ENCODE assay signal across 8 cellular contexts in genomic region chr6:157823001-157823522, GRCh38. TPM values are rescaled to one million over a fixed set of nuclear protein-coding genes. Genes with fewer than 3 reads are reported as not detected.
DNase-seq lines count a peak whose midpoint lies in the region; ATAC-seq and TF ChIP-seq lines count a peak whose summit lies in the region.

TSS of gene SNX9 (plus strand) at chr6:157823246. CDS start at chr6:157823435, 189 bp downstream.

- H3K9me3 Mint-ChIP-seq in activated CD8-positive, alpha-beta memory T cell treated with anti-CD3 and anti-CD28 coated beads, Interleukin-2, amount 10 ng/mL, durations not matched to agents 7 days and 5 days (ENCODE audit: low read depth) = no peaks in the 10 kb centered on the region
- peaks cover 5% of the 10 kb centered on the region for H3K9me3 Mint-ChIP-seq in endodermal cell

- peaks cover 9% of the 10 kb centered on the region for H3K36me3 Mint-ChIP-seq in activated CD8-positive, alpha-beta memory T cell treated with anti-CD3 and anti-CD28 coated beads, Interleukin-2, amount 10 ng/mL, durations not matched to agents 7 days and 5 days
- peaks cover 2% of the 10 kb centered on the region for H3K36me3 Mint-ChIP-seq in endodermal cell (ENCODE audit: low read depth)

- peak within 1 kb of the TSS; percentile 93 for H3K4me3 Mint-ChIP-seq in activated CD8-positive, alpha-beta memory T cell treated with anti-CD3 and anti-CD28 coated beads, Interleukin-2, amount 10 ng/mL, durations not matched to agents 7 days and 5 days
- peak within 1 kb of the TSS; percentile 94 for H3K4me3 Mint-ChIP-seq in endodermal cell

- H3K9me3 ChIP-seq in endodermal cell (ENCODE audit: control insufficient read depth, low read length) = no peaks in the 10 kb centered on the region

- peak; percentile 77 for DNase-seq in AG08395 (ENCODE audit: low spot score)
- peak; percentile 84 for DNase-seq in NCI-H82 (lab: John Stamatoyannopoulos, UW)
- DNase-seq in activated CD8-positive, alpha-beta memory T cell treated with anti-CD3 and anti-CD28 coated beads, Interleukin-2, amount 10 ng/mL, durations not matched to agents 7 days and 5 days = peak; percentile 69
- DNase-seq in endodermal cell = peak; percentile 88
- peak; percentile 93 for DNase-seq in mesenteric fat pad (ENCODE audit: low spot score)
- peak; percentile 26 to 39 for DNase-seq in stimulated activated CD8-positive, alpha-beta memory T cell treated with anti-CD3 and anti-CD28 coated beads, Interleukin-2, amount 100 ng/mL, for 1 hour (ENCODE audit: low read depth in 2 of 2)

- TF ChIP-seq CTCF in endodermal cell (conservative IDR thresholded peaks at IDR 0.05) = no peak

- no peaks in the 10 kb centered on the region for H3K4me1 ChIP-seq in endodermal cell (ENCODE audit: control insufficient read depth, insufficient read depth, low read length)

- peak within 1 kb of the TSS; percentile 57 for H3K27ac ChIP-seq in endodermal cell (ENCODE audit: low read depth, low read length)

- no peaks in the 10 kb centered on the region for H3K36me3 ChIP-seq in endodermal cell (ENCODE audit: control insufficient read depth, insufficient read depth, low read length)

- H3K27me3 Mint-ChIP-seq in activated CD8-positive, alpha-beta memory T cell treated with anti-CD3 and anti-CD28 coated beads, Interleukin-2, amount 10 ng/mL, durations not matched to agents 7 days and 5 days = peaks cover 35% of the 10 kb centered on the region
- no peaks in the 10 kb centered on the region for H3K27me3 Mint-ChIP-seq in endodermal cell (ENCODE audit: insufficient read depth)

- H3K9ac ChIP-seq in endodermal cell (ENCODE audit: extremely low read depth, low read length, poor library complexity, severe bottlenecking) = peak within 1 kb of the TSS; percentile 80

- CTCF ChIA-PET in activated CD8-positive, alpha-beta memory T cell treated with anti-CD3 and anti-CD28 coated beads, Interleukin-2, amount 10 ng/mL, durations not matched to agents 7 days and 5 days (lab: Charles Lee) = no interaction called here

- peak within 1 kb of the TSS; percentile 98 for H3K4me3 ChIP-seq in endodermal cell (ENCODE audit: low read length)

- H3K4me1 Mint-ChIP-seq in activated CD8-positive, alpha-beta memory T cell treated with anti-CD3 and anti-CD28 coated beads, Interleukin-2, amount 10 ng/mL, durations not matched to agents 7 days and 5 days = peaks cover 29% of the 10 kb centered on the region
- peaks cover 35% of the 10 kb centered on the region for H3K4me1 Mint-ChIP-seq in endodermal cell

- H3K27ac Mint-ChIP-seq in activated CD8-positive, alpha-beta memory T cell treated with anti-CD3 and anti-CD28 coated beads, Interleukin-2, amount 10 ng/mL, durations not matched to agents 7 days and 5 days = peak within 1 kb of the TSS; percentile 91
- peak within 1 kb of the TSS; percentile 97 for H3K27ac Mint-ChIP-seq in endodermal cell

- ATAC-seq in GM18867 (IDR thresholded peaks at IDR 0.05; ENCODE audit: unreplicated experiment) (peak; percentile 74), HG03066 (IDR thresholded peaks at IDR 0.05; ENCODE audit: low read depth, unreplicated experiment) (peak; percentile 66)
- ATAC-seq in activated CD8-positive, alpha-beta memory T cell treated with anti-CD3 and anti-CD28 coated beads, Interleukin-2, amount 10 ng/mL, durations not matched to agents 7 days and 5 days = peak; percentile 77

- WGBS in endodermal cell (ENCODE audit: insufficient coverage in 1 of 2, insufficient read length in 1 of 2), 2 experiments = 0% methylated on average over 17 to 91 of the region's 91 CpGs

- no peaks in the 10 kb centered on the region for H3K27me3 ChIP-seq in endodermal cell (ENCODE audit: control insufficient read depth, insufficient read depth, low read length, poor library complexity, severe bottlenecking)

RNA-seq across cellular contexts. Expression of gene SNX9, which starts in this region (rescaled TPM):
- 10 to 100 TPM; 14.9 to 39.4 TPM for total RNA-seq in activated CD8-positive, alpha-beta memory T cell treated with anti-CD3 and anti-CD28 coated beads, Interleukin-2, amount 10 ng/mL, durations not matched to agents 7 days and 5 days
- total RNA-seq in endodermal cell = 10 to 100 TPM; 30.6 to 33.0 TPM
- 18.8 TPM for polyA plus RNA-seq in endodermal cell (2013, experiment 1 of 2)
- 20.0 TPM for polyA plus RNA-seq in endodermal cell (2013, experiment 2 of 2)
- 86.9 TPM for total RNA-seq in mesenteric fat pad

Comparison
In these comparisons a context has a peak if more than half of its experiments do, and no peak if none do; other contexts are left out.
1. Peak in every context shown above with its lines: DNase-seq, ATAC-seq, H3K4me3 ChIP-seq and H3K27ac ChIP-seq.
2. DNase-seq: peak in every context shown above with its lines; median percentile 93 in mesenteric fat pad; 88 in endodermal cell; 84 in NCI-H82; 77 in AG08395; 69 in activated CD8-positive, alpha-beta memory T cell treated with anti-CD3 and anti-CD28 coated beads, Interleukin-2, amount 10 ng/mL, durations not matched to agents 7 days and 5 days; 32 in stimulated activated CD8-positive, alpha-beta memory T cell treated with anti-CD3 and anti-CD28 coated beads, Interleukin-2, amount 100 ng/mL, for 1 hour.